ENCODE assay signal across 8 cellular contexts in the genomic region with DNA sequence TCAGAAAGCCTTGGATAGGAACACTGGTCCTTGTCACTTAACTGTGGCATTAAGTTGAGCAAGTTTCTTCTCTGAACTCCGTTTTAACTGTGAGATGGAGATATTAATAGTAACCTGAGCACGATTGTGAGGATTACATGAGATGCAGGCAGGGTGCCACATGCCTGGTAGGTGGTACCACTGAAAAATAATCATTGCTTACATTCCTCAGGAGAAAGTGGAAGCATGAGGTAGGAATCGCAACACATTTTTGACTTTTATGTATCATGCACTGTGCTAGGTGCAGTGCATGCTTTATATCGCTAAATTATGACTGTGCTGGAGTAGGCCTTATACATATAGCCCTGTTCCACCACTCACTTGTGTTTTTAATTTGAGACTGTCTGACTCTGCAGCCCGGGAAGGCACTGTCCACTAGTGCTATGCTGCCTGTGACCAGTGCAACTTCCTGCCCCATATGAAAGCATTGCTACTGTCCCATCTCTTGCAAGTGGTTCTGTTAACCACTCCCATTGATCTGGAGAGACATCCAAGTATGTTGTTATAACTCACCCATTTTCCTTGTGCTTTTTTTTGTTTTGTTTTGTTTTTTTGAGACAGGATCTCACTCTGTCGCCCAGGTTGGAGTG. TPM values are rescaled to one million over a fixed set of nuclear protein-coding genes. Genes with fewer than 3 reads are reported as not detected.
DNase-seq lines count a peak whose midpoint lies in the region; ATAC-seq and TF ChIP-seq lines count a peak whose summit lies in the region.

No MANE protein-coding gene starts in this region.

- H3K79me2 ChIP-seq in DND-41 (ENCODE audit: insufficient read depth, low read length): peaks cover 49% of the 10 kb centered on the region

- H3K9me3 ChIP-seq in DND-41 (ENCODE audit: insufficient read depth, low read length, severe bottlenecking): no peaks in the 10 kb centered on the region
- no peaks in the 10 kb centered on the region for H3K9me3 ChIP-seq in esophagus muscularis mucosa
- no peaks in the 10 kb centered on the region for H3K9me3 ChIP-seq in ovary

- H3K9ac ChIP-seq in DND-41 (ENCODE audit: low read depth, low read length): peak overlapping the region; percentile 79

- peak overlapping the region; percentile 84 for H3K4me2 ChIP-seq in DND-41 (ENCODE audit: insufficient read depth, low read length)

- DNase-seq in DND-41 (no peak), RPMI7951 (ENCODE audit: low read depth) (peak; percentile 7), esophagus muscularis mucosa (ENCODE audit: extremely low spot score) (no peak), ovary (no peak), left lobe of liver (ENCODE audit: low spot score) (no peak), AG20443 (ENCODE audit: low spot score) (no peak), DMS53 (lab: John Stamatoyannopoulos, UW) (no peak), NCI-H2081 (lab: John Stamatoyannopoulos, UW) (no peak)

- TF ChIP-seq CTCF in DND-41 (IDR thresholded peaks at IDR 0.05; ENCODE audit: borderline replicate concordance, extremely low read depth, low read length, poor library complexity, severe bottlenecking) (no peak), esophagus muscularis mucosa (IDR thresholded peaks at IDR 0.05) (no peak), ovary (IDR thresholded peaks at IDR 0.05) (no peak)

- peaks cover 6% of the 10 kb centered on the region; the same call in 1 of the 2 replicates for H4K20me1 ChIP-seq in DND-41 (ENCODE audit: insufficient read depth, low read length)

- H3K27me3 ChIP-seq in DND-41 (ENCODE audit: insufficient read depth, low read length, poor library complexity) (no peaks in the 10 kb centered on the region), esophagus muscularis mucosa (no peaks in the 10 kb centered on the region), ovary (no peaks in the 10 kb centered on the region)

- ATAC-seq in DND-41 (ENCODE audit: insufficient read depth, low read depth) (no peak), left lobe of liver (no peak)

- H2AFZ ChIP-seq in DND-41 (ENCODE audit: low read depth, low read length): peak overlapping the region; percentile 99

- TF ChIP-seq EP300 in esophagus muscularis mucosa (IDR thresholded peaks at IDR 0.05): no peak
- no peak for TF ChIP-seq EP300 in ovary (IDR thresholded peaks at IDR 0.05)

- H3K27ac ChIP-seq in DND-41 (ENCODE audit: low read length) (peak overlapping the region; percentile 93), esophagus muscularis mucosa (replicated peaks in 1 of 4) (peak overlapping the region; percentile 78 to 90 (median 84)), ovary (no peak overlapping the region)

- intact Hi-C loops in esophagus muscularis mucosa (cut with DNase I) (loop anchor here (10.0 kb wide), 2 partner anchors 163 to 237 kb away; a partner anchor contains a TSS), ovary (cut with DNase I) (loop anchor here in 1 of 4 donors (10.0 kb wide), 1 partner anchor 237 kb away; no protein-coding TSS in a partner anchor)

- peaks cover 20% of the 10 kb centered on the region for H3K36me3 ChIP-seq in DND-41 (ENCODE audit: insufficient read depth, low read length)
- H3K36me3 ChIP-seq in esophagus muscularis mucosa: peaks cover 10 to 32% (median 24%) of the 10 kb centered on the region in 4 donors
- H3K36me3 ChIP-seq in ovary: no peaks in the 10 kb centered on the region

- WGBS in esophagus muscularis mucosa: 48% methylated on average over 6 of the region's 6 CpGs
- 28 to 40% (median 33%) methylated on average over 6 of the region's 6 CpGs for WGBS in ovary, 3 donors

- H3K4me1 ChIP-seq in DND-41 (ENCODE audit: insufficient read depth, low read length) (peaks cover 39% of the 10 kb centered on the region), esophagus muscularis mucosa (peaks cover 29 to 37% (median 32%) of the 10 kb centered on the region in 4 donors), ovary (ENCODE audit: insufficient read depth) (peaks cover 10% of the 10 kb centered on the region)

- TF ChIP-seq POLR2A in esophagus muscularis mucosa (IDR thresholded peaks at IDR 0.05; ENCODE audit: low read depth) (no peak), ovary (IDR thresholded peaks at IDR 0.05) (no peak)

- H3K4me3 ChIP-seq in DND-41 (ENCODE audit: low read depth in 1 of 2, low read length in 2 of 2) (peak overlapping the region; percentile 75 to 91), esophagus muscularis mucosa (peak overlapping the region; percentile 61 to 92 (median 77)), ovary (peak overlapping the region; percentile 97)

RNA-seq across cellular contexts. Expression of a gene that starts 1.0 kb away (rescaled TPM):
- 120 and 150 TPM in 2 replicates for total RNA-seq in RPMI7951 (2014; rRNA removed; shearing (Covaris generic))
- total RNA-seq in esophagus muscularis mucosa: 10 to 100 TPM; 57.5 to 81.7 (median 59.0) TPM
- total RNA-seq in ovary: 10 to 100 TPM; 24.2 to 61.2 (median 49.1) TPM
- polyA plus RNA-seq in ovary: 10 to 100 TPM; 78.2 to 93.1 TPM
- 65.5 TPM for total RNA-seq in left lobe of liver

RNA-seq across cellular contexts. Expression of a gene that starts 1.4 kb away (rescaled TPM):
- total RNA-seq in RPMI7951 (2014; rRNA removed; shearing (Covaris generic)): 34.1 and 41.4 TPM in 2 replicates
- total RNA-seq in esophagus muscularis mucosa (10 to 100 TPM; 13.3 to 33.8 (median 23.1) TPM), ovary (10 to 100 TPM; 16.1 to 27.2 (median 22.3) TPM), left lobe of liver (11.1 TPM)
- polyA plus RNA-seq in ovary: 10 to 100 TPM in 1 of 2 donors, 1 to 10 TPM in 1; 5.7 to 17.7 TPM

RNA-seq across cellular contexts. Expression of a gene that starts 48.4 kb away (rescaled TPM):
- total RNA-seq in RPMI7951 (2014; rRNA removed; shearing (Covaris generic)): not detected in 2 replicates
- total RNA-seq in esophagus muscularis mucosa (under 1 TPM; under 0.01 to 0.99 (median 0.54) TPM), ovary (under 1 TPM in 2 of 7 donors, not detected in 5; 0.07 to 0.23 TPM), left lobe of liver (not detected)
- polyA plus RNA-seq in ovary: under 1 TPM in 1 of 2 donors, not detected in 1; 0.04 TPM

Comparison
In these comparisons a context has a peak if more than half of its experiments do, and no peak if none do; other contexts are left out.
1. H3K27ac ChIP-seq: peak in DND-41 (single experiment) and esophagus muscularis mucosa (4 of 4); none in ovary (0 of 2).
2. Peak in every context shown above with its lines, with median percentiles within 50 percentile points of each other: H3K4me3 ChIP-seq.